1 cellular context compared by ENCODE assay signal in genomic region chr11:102357116-102357515, GRCh38.
TF ChIP-seq lines count a peak whose summit lies in the region.

No MANE protein-coding gene starts in this region.

TF ChIP-seq in HepG2, 621 proteins besides CTCF, POLR2A, EP300 and RAD21:
- TF ChIP-seq ATF7 (IDR thresholded peaks at IDR 0.05) (peak; percentile 46), ATF7 (CRISPR knock-in tag; IDR thresholded peaks at IDR 0.05) (no peak), ZNF251 (CRISPR knock-in tag; IDR thresholded peaks at IDR 0.05) (no peak), KAT7 (CRISPR knock-in tag; IDR thresholded peaks at IDR 0.05; ENCODE audit: borderline replicate concordance) (no peak), ZKSCAN8 (CRISPR knock-in tag; IDR thresholded peaks at IDR 0.05; ENCODE audit: borderline replicate concordance) (no peak), HDAC1 (CRISPR knock-in tag; IDR thresholded peaks at IDR 0.05) (no peak)
